ENCODE assay signal across 2 cellular contexts in genomic region chr7:28685660-28686417, GRCh38.
TF ChIP-seq lines count a peak whose summit lies in the region.

No MANE protein-coding gene starts in this region.

TF ChIP-seq in H1, 55 proteins besides CTCF, POLR2A, EP300 and RAD21 (continued from another document):
- TF ChIP-seq ATF2 (IDR thresholded peaks at IDR 0.05; ENCODE audit: low read length) (peak; percentile 88), ATF3 (IDR thresholded peaks at IDR 0.05; ENCODE audit: insufficient read depth, low read depth, low read length) (peak; percentile 55; the same call in 1 of the 2 replicates), JUND (IDR thresholded peaks at IDR 0.05; ENCODE audit: low read length) (peak; percentile 91), SIN3A (conservative IDR thresholded peaks at IDR 0.05 in 1 of 2, IDR thresholded peaks at IDR 0.05 in 1 of 2; ENCODE audit: low read depth in 1 of 2, low read length in 2 of 2) (no peak), HDAC2 (IDR thresholded peaks at IDR 0.05; ENCODE audit: borderline replicate concordance in 1 of 2, low read depth in 2 of 2, low read length in 2 of 2) (0 out of 4 replicates have a peak, but pooled peaks of 1 of the 2 experiments have one; percentile 21), KDM1A (IDR thresholded peaks at IDR 0.05; ENCODE audit: borderline replicate concordance, low read length) (no peak), NRF1 (IDR thresholded peaks at IDR 0.05; ENCODE audit: low read depth, low read length) (no peak), CTBP2 (IDR thresholded peaks at IDR 0.05; ENCODE audit: borderline replicate concordance, insufficient read depth, insufficient read length, low read length) (no peak), CEBPB (IDR thresholded peaks at IDR 0.05; ENCODE audit: low read depth, low read length) (peak; percentile 52; the same call in 1 of the 2 replicates)

TF ChIP-seq in HepG2, 621 proteins besides CTCF, POLR2A, EP300 and RAD21 (continued from another document):
- TF ChIP-seq PLSCR1 (CRISPR knock-in tag; IDR thresholded peaks at IDR 0.05; ENCODE audit: borderline replicate concordance) (no peak), IKZF5 (CRISPR knock-in tag; IDR thresholded peaks at IDR 0.05) (no peak), ZNF644 (CRISPR knock-in tag; IDR thresholded peaks at IDR 0.05; ENCODE audit: low read depth) (peak; percentile 54; the same call in 1 of the 2 replicates), ATF7 (IDR thresholded peaks at IDR 0.05) (peak; percentile 78), ATF7 (CRISPR knock-in tag; IDR thresholded peaks at IDR 0.05) (no peak), ARID5B (CRISPR knock-in tag; IDR thresholded peaks at IDR 0.05) (0 out of 2 replicates have a peak, but pooled peaks have one; percentile 27), ATF4 (CRISPR knock-in tag; IDR thresholded peaks at IDR 0.05) (0 out of 4 replicates have a peak, but pooled peaks of 1 of the 2 experiments have one; percentile 29), FOSL2 (CRISPR knock-in tag; IDR thresholded peaks at IDR 0.05) (peak; percentile 94), ZNF296 (CRISPR knock-in tag; conservative IDR thresholded peaks at IDR 0.05) (no peak), CEBPB (IDR thresholded peaks at IDR 0.05; ENCODE audit: borderline replicate concordance, low read depth, low read length) (peak; percentile 51; the same call in 1 of the 2 replicates), CEBPG (CRISPR knock-in tag; IDR thresholded peaks at IDR 0.05) (peak; percentile 58), EEA1 (CRISPR knock-in tag; IDR thresholded peaks at IDR 0.05; ENCODE audit: borderline replicate concordance) (no peak), ETV5 (CRISPR knock-in tag; IDR thresholded peaks at IDR 0.05; ENCODE audit: borderline replicate concordance) (peak; percentile 27; the same call in 1 of the 2 replicates)
